In the genomic region with DNA sequence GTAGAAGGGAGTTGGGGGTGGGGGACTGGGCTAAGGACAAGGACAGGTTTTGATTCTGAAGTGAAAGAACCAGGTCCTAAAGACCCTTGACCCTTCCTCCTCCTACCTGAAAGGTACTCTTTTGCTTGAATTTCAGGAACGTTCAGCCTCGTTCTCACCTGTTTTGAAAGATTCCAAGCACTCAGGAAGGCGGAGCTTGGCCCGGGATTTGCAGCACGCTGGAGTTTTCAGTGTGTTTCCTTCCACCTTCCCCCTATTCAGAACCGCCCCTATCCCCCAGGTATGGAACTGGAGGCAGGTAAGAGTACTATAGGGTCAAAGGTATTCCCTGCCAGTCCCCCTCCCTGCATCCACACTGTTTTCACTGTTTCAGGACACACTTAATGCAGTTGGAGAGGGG, we compare ENCODE assay signal across 1 cellular context.
TF ChIP-seq lines count a peak whose summit lies in the region.

No MANE protein-coding gene starts in this region.

TF ChIP-seq in HepG2, 621 proteins besides CTCF, POLR2A, EP300 and RAD21:
- TF ChIP-seq HNRNPK (IDR thresholded peaks at IDR 0.05; ENCODE audit: low read depth, low read length, poor library complexity, severe bottlenecking) (peak; percentile 26), CHD4 (IDR thresholded peaks at IDR 0.05; ENCODE audit: borderline replicate concordance, low read length) (no peak)
